18 cellular contexts compared by ENCODE assay signal in the genomic region with DNA sequence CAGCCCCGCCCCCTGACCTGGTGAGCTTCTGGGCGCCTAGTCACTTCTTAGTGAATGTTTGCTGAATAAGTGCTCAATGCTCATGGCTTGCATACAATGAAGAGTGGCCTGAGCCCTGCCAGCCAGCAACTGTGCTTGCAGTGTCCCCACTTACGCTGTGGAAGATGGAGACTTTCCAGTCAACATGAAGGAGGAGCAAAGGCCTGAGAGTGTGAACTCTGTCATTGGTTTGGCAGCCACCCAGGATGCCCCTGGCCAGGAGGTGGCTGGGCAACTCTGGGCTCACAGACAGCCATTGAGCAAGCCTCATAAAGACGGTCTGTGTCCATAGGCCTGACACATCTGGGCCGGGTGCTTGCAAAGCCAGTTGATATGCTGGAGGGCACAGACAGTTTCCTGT.
DNase-seq lines count a peak whose midpoint lies in the region; ATAC-seq and TF ChIP-seq lines count a peak whose summit lies in the region.
"Had no signal": no experiment of that assay in that cellular context is flagged by ENCODE, and none has a peak within 500 bp of the region (broad histone marks: within the 10 kb centered on the region; RNA-seq: fewer than 3 reads in every experiment).

No MANE protein-coding gene starts in this region.

- no peak overlapping the region for H2AK5ac ChIP-seq in H9 (ENCODE audit: insufficient read length, low read length)

- H4K20me1 ChIP-seq in mammary epithelial cell (ENCODE audit: insufficient read depth, low read length) = no peaks in the 10 kb centered on the region
- H4K20me1 ChIP-seq in H9 (ENCODE audit: control insufficient read depth, insufficient read depth, insufficient read length) = no peaks in the 10 kb centered on the region

- H2BK15ac ChIP-seq in H9 (ENCODE audit: low read depth, low read length) = no peak overlapping the region

- H3K36me3 ChIP-seq in mammary epithelial cell (ENCODE audit: insufficient read depth, low read length) = no peaks in the 10 kb centered on the region

- intact Hi-C loops in mammary epithelial cell (cut with micrococcal nuclease) = no loop called here

- no peak overlapping the region for H3K18ac ChIP-seq in H9 (ENCODE audit: insufficient read length, low read depth, low read length)

- H3K56ac ChIP-seq in H9 (ENCODE audit: insufficient read length, low read depth, low read length) = no peak overlapping the region

- no peak overlapping the region for H3K4me3 ChIP-seq in mammary epithelial cell (replicated peaks in 1 of 3; ENCODE audit: insufficient read depth in 1 of 3, low read depth in 2 of 3, low read length in 3 of 3)

- H3K9ac ChIP-seq in mammary epithelial cell (ENCODE audit: insufficient read depth, low read length) = no peak overlapping the region
- H3K9ac ChIP-seq in H9 (ENCODE audit: extremely low read depth, insufficient read length, low read length) = no peak overlapping the region

- H2BK120ac ChIP-seq in H9 (ENCODE audit: low read depth, low read length, poor library complexity, severe bottlenecking) = no peak overlapping the region

- CTCF ChIA-PET in mammary epithelial cell (lab: Charles Lee; ENCODE audit: low non-redundant PET) = no interaction called here

- peaks cover 59 to 77% of the 10 kb centered on the region in 2 experiments for H3K9me3 Mint-ChIP-seq in H9
- H3K9me3 Mint-ChIP-seq: activated T-helper 17 cell treated with anti-CD3 and anti-CD28 coated beads, Interleukin-2, amount 50 U/mL, for 72 hours; natural killer cell treated with Interleukin-12 subunit alpha and Interleukin-12 subunit beta and Interleukin-15 and Interleukin-18, amount 100 ng/mL, for 72 hours had no signal

- H3K4me2 ChIP-seq in mammary epithelial cell (ENCODE audit: insufficient read depth, low read depth, low read length) = no peak overlapping the region
- H3K4me2 ChIP-seq in H9 (ENCODE audit: insufficient read depth, insufficient read length, low read length) = no peak overlapping the region

- no peak overlapping the region for H3K4ac ChIP-seq in H9 (ENCODE audit: low read depth, low read length)

- no peak overlapping the region for H4K8ac ChIP-seq in H9 (replicated peaks; ENCODE audit: insufficient read length, low read depth, low read length)

- H3K27ac ChIP-seq in mammary epithelial cell (ENCODE audit: insufficient read depth, low read depth, low read length) (no peak overlapping the region), H9 (ENCODE audit: insufficient read length, low read depth, low read length) (no peak overlapping the region)

- H3K9me3 ChIP-seq in mammary epithelial cell (replicated peaks; ENCODE audit: insufficient read depth, low read length) (no peaks in the 10 kb centered on the region), H9 (ENCODE audit: control insufficient read depth, low read depth, low read length) (peaks cover 5% of the 10 kb centered on the region)

- H3K23ac ChIP-seq in H9 (ENCODE audit: insufficient read length, low read depth, low read length) = no peak overlapping the region

- no peaks in the 10 kb centered on the region for H3K27me3 ChIP-seq in mammary epithelial cell (ENCODE audit: insufficient read depth, low read length)
- no peaks in the 10 kb centered on the region for H3K27me3 ChIP-seq in H9 (ENCODE audit: insufficient read depth, low read length)

- H4K91ac ChIP-seq in H9 (ENCODE audit: insufficient read length, low read depth, low read length) = no peak overlapping the region

- H2BK20ac ChIP-seq in H9 (ENCODE audit: low read depth, low read length, poor library complexity, severe bottlenecking) = no peak overlapping the region

- H2BK12ac ChIP-seq in H9 (ENCODE audit: insufficient read length, low read depth, low read length) = no peak overlapping the region

- BruUV-seq in mammary epithelial cell (replicated peaks; lab: Mats Ljungman, UMichigan) = no TSS peak

- dilution Hi-C loops in mammary epithelial cell (cut with HindIII; ENCODE audit: low sequenced_read_pairs) = loop anchor here (5.0 kb wide), 1 partner anchor 59 kb away; no protein-coding TSS in a partner anchor

- no peak overlapping the region for H4K5ac ChIP-seq in H9 (ENCODE audit: insufficient read length, low read depth, low read length)

- 0 out of 7 replicates have a peak, but pooled peaks cover 0 to 2% (median 0%) of the 10 kb centered on the region in 3 experiments for H3K36me3 Mint-ChIP-seq in H9 (ENCODE audit: insufficient read depth in 1 of 3, low read depth in 3 of 3)
- H3K36me3 Mint-ChIP-seq: CD4-positive, alpha-beta memory T cell; natural killer cell treated with Interleukin-12 subunit alpha and Interleukin-12 subunit beta and Interleukin-15 and Interleukin-18, amount 100 ng/mL, for 72 hours had no signal

- no peak overlapping the region for H3K14ac ChIP-seq in H9 (ENCODE audit: insufficient read depth, low read length)

- WGBS in mammary epithelial cell (ENCODE audit: low coverage, missing lambda C conversion rate) = 39% methylated on average over 5 of the region's 5 CpGs
- WGBS in H9 (ENCODE audit: extremely low coverage, insufficient read length, low lambda C conversion rate) = no CpG with 5 or more reads among the region's 5 CpGs

- H3K4me1 Mint-ChIP-seq in H9 = peaks cover 4 to 6% of the 10 kb centered on the region in 2 experiments; a peak in 3 of 4 replicates
- H3K4me1 Mint-ChIP-seq: activated T-helper 17 cell treated with anti-CD3 and anti-CD28 coated beads, Interleukin-2, amount 50 U/mL, for 72 hours; CD4-positive, alpha-beta memory T cell had no signal

- H3K79me1 ChIP-seq in H9 (ENCODE audit: insufficient read depth, low read depth, low read length, poor library complexity, severe bottlenecking) = no peaks in the 10 kb centered on the region

- no peak for TF ChIP-seq CTCF in mammary epithelial cell (conservative IDR thresholded peaks at IDR 0.05 in 1 of 2, IDR thresholded peaks at IDR 0.05 in 1 of 2; ENCODE audit: extremely low read depth in 1 of 2, insufficient read depth in 1 of 2, low read depth in 1 of 2, low read length in 2 of 2)
- TF ChIP-seq CTCF in H9 (conservative IDR thresholded peaks at IDR 0.05) = no peak

- H3K79me2 ChIP-seq in mammary epithelial cell (ENCODE audit: insufficient read depth, low read length) (no peaks in the 10 kb centered on the region), H9 (ENCODE audit: insufficient read depth, low read length) (no peaks in the 10 kb centered on the region)

- H3K4me3 Mint-ChIP-seq in H9 = no peak overlapping the region
- H3K4me3 Mint-ChIP-seq: activated T-helper 17 cell treated with anti-CD3 and anti-CD28 coated beads, Interleukin-2, amount 50 U/mL, for 72 hours; CD4-positive, alpha-beta memory T cell; natural killer cell treated with Interleukin-12 subunit alpha and Interleukin-12 subunit beta and Interleukin-15 and Interleukin-18, amount 100 ng/mL, for 72 hours had no signal

- in situ Hi-C loops in G401 (cut with HindIII; ENCODE audit: low sequenced_read_pairs) = no loop called here
- in situ Hi-C loops in mammary epithelial cell (cut with MboI; ENCODE audit: low sequenced_read_pairs in 2 of 2) = no loop called here

- ATAC-seq in GM21576 (IDR thresholded peaks at IDR 0.05; ENCODE audit: unreplicated experiment) = no peak
- ATAC-seq: activated T-helper 17 cell treated with anti-CD3 and anti-CD28 coated beads, Interleukin-2, amount 50 U/mL, for 72 hours; esophagus mucosa; Right ventricle myocardium inferior had no signal

- H3K27me3 Mint-ChIP-seq in H9 (ENCODE audit: low read depth) = no peaks in the 10 kb centered on the region
- H3K27me3 Mint-ChIP-seq: activated T-helper 17 cell treated with anti-CD3 and anti-CD28 coated beads, Interleukin-2, amount 50 U/mL, for 72 hours; CD4-positive, alpha-beta memory T cell had no signal

- H2BK5ac ChIP-seq in H9 (ENCODE audit: insufficient read length, low read length) = no peak overlapping the region

- H2AFZ ChIP-seq in mammary epithelial cell (ENCODE audit: low read depth, low read length) (peak overlapping the region; percentile 25), H9 (ENCODE audit: low read length) (no peak overlapping the region)

- H3K27ac Mint-ChIP-seq in H9 = no peak overlapping the region
- H3K27ac Mint-ChIP-seq: activated T-helper 17 cell treated with anti-CD3 and anti-CD28 coated beads, Interleukin-2, amount 50 U/mL, for 72 hours; CD4-positive, alpha-beta memory T cell; natural killer cell treated with Interleukin-12 subunit alpha and Interleukin-12 subunit beta and Interleukin-15 and Interleukin-18, amount 100 ng/mL, for 72 hours had no signal

- DNase-seq in G401 (ENCODE audit: low spot score) (peak; percentile 1), mammary epithelial cell (peak; percentile 48), globus pallidus (ENCODE audit: low spot score) (peak; percentile 95), pons (ENCODE audit: low spot score) (peak; percentile 93), H9 (no peak), NCI-H1930 (lab: John Stamatoyannopoulos, UW) (no peak), NCI-H446 (lab: John Stamatoyannopoulos, UW) (no peak)
- DNase-seq: activated CD4-positive, alpha-beta T cell treated with anti-CD3 and anti-CD28 coated beads for 48 hours; CD4-positive, alpha-beta memory T cell; NCI-H1105; NCI-H2107; NCI-H510A treated with DMSO at 0.1 percent for 48 hours; T-helper 1 cell had no signal

- H3K4me1 ChIP-seq in mammary epithelial cell (ENCODE audit: insufficient read depth, low read length) (no peaks in the 10 kb centered on the region), H9 (ENCODE audit: insufficient read depth, low read length) (peaks cover 3% of the 10 kb centered on the region; the same call in 1 of the 2 replicates)

- H3K23me2 ChIP-seq in H9 (ENCODE audit: insufficient read length, low read depth, low read length, poor library complexity, severe bottlenecking) = no peaks in the 10 kb centered on the region

- no peak overlapping the region for H3T11ph ChIP-seq in H9 (ENCODE audit: low read length)

Comparison
In these comparisons a context has a peak if more than half of its experiments do, and no peak if none do; other contexts are left out.
1. DNase-seq: peak in G401 (single experiment), mammary epithelial cell (single experiment), globus pallidus (single experiment) and pons (single experiment); none in H9 (single experiment), NCI-H1930 (0 of 2) and NCI-H446 (0 of 2).